ENCODE assay signal across 9 cellular contexts in the genomic region with DNA sequence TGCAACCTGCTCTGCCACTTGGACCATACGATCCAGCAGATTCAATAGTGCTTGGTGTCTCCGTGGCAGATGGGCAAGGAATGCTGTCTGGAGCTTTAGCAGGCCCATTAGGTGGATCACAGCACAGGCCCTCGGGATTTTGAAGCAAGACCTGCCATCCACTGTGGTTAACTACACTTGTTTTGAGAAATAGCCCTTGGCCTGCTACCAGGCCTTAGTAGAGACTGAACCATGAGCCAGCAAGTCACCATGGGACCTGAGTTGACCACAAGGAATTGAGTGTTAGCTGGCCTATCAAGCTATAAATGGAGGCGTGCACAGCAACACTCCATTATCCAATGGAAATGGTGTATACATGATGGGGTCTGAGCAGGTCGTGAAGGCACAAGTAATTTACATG.
"Had no signal": no experiment of that assay in that cellular context is flagged by ENCODE, and none has a peak within 500 bp of the region (broad histone marks: within the 10 kb centered on the region; RNA-seq: fewer than 3 reads in every experiment).

No MANE protein-coding gene starts in this region.

- H3K36me3 ChIP-seq: HAP-1 had no signal

- H3K9ac ChIP-seq: GM23248 had no signal

- H3K4me3 ChIP-seq: GM23248, GM23338, HAP-1 had no signal

- H3K4me2 ChIP-seq: GM23338 had no signal

- H2AFZ ChIP-seq: GM23248, GM23338 had no signal

- H3K4me3 Mint-ChIP-seq: GM23338, H9, HFFc6 had no signal

- H3K27ac ChIP-seq: GM23248 had no signal

- H3K27ac Mint-ChIP-seq: GM23338, H9 had no signal

- DNase-seq: GOT3, H7, H9 had no signal

- H3K9me3 ChIP-seq: HAP-1 had no signal

- FAIRE-seq: H54 had no signal

- ATAC-seq: GM23338, HCT116 had no signal
